ENCODE assay signal across 26 cellular contexts in genomic region chr10:36533316-36533715, GRCh38.
"Had no signal": no experiment of that assay in that cellular context is flagged by ENCODE, and none has a peak within 500 bp of the region (broad histone marks: within the 10 kb centered on the region; RNA-seq: fewer than 3 reads in every experiment).

No MANE protein-coding gene starts in this region.

- H3K27me3 Mint-ChIP-seq: dendritic cell treated with granulocyte-macrophage colony-stimulating factor and Interleukin-4, amounts not matched to agents 40 ng/mL and 50 ng/mL, for 4 days; naive thymus-derived CD8-positive, alpha-beta T cell had no signal

- ATAC-seq: foreskin keratinocyte; gastroesophageal sphincter; heart right ventricle; left cardiac atrium; left lung; naive thymus-derived CD8-positive, alpha-beta T cell; pancreas; right lobe of liver had no signal

- H3K36me3 ChIP-seq: colonic mucosa, esophagus muscularis mucosa, gastroesophageal sphincter, heart right ventricle, left lung, pancreas, right lobe of liver, stomach, thyroid gland, vagina had no signal

- H3K4me1 Mint-ChIP-seq: endodermal cell, nephron progenitor cell had no signal

- H3K27me3 ChIP-seq: colonic mucosa, esophagus muscularis mucosa, foreskin keratinocyte, gastroesophageal sphincter, heart right ventricle, left lung, pancreas, right lobe of liver, stomach, thyroid gland, vagina had no signal

- H3K4me1 ChIP-seq: colonic mucosa, esophagus muscularis mucosa, gastroesophageal sphincter, heart right ventricle, left lung, pancreas, right lobe of liver, stomach, thyroid gland, vagina had no signal

- H3K27ac Mint-ChIP-seq: dendritic cell treated with granulocyte-macrophage colony-stimulating factor and Interleukin-4, amounts not matched to agents 40 ng/mL and 50 ng/mL, for 4 days; endodermal cell; naive thymus-derived CD8-positive, alpha-beta T cell; nephron progenitor cell had no signal

- H3K27ac ChIP-seq: colonic mucosa, esophagus muscularis mucosa, foreskin keratinocyte, gastroesophageal sphincter, heart right ventricle, left lung, pancreas, right lobe of liver, stomach, thyroid gland, vagina had no signal

- H3K9me3 ChIP-seq: colonic mucosa, pancreas, right lobe of liver, thyroid gland, vagina had no signal

- DNase-seq: colonic mucosa; effector CD8-positive, alpha-beta T cell; endodermal cell; foreskin keratinocyte; heart right ventricle; hippocampal formation; left cardiac atrium; left lung; mesendoderm; naive thymus-derived CD8-positive, alpha-beta T cell; nephron progenitor cell; nucleus accumbens; pancreas; right lobe of liver; small intestine; stimulated activated CD4-positive, alpha-beta T cell treated with anti-CD3 and anti-CD28 coated beads, Interleukin-15, amount 100 ng/mL, for 24 hours; stimulated activated CD4-positive, alpha-beta T cell treated with anti-CD3 and anti-CD28 coated beads, Interleukin-4, amount 100 ng/mL, for 1 hour; stimulated activated CD8-positive, alpha-beta memory T cell treated with anti-CD3 and anti-CD28 coated beads, Interleukin-4, amount 100 ng/mL, for 48 hours; stimulated activated naive CD4-positive, alpha-beta T cell treated with Interleukin-2 at 50 U/mL for 16 hours; stomach; thyroid gland; trophoblast cell had no signal

- H3K36me3 Mint-ChIP-seq: naive thymus-derived CD8-positive, alpha-beta T cell had no signal

- H3K4me3 Mint-ChIP-seq: dendritic cell treated with granulocyte-macrophage colony-stimulating factor and Interleukin-4, amounts not matched to agents 40 ng/mL and 50 ng/mL, for 4 days; endodermal cell; naive thymus-derived CD8-positive, alpha-beta T cell; nephron progenitor cell had no signal

- H3K4me3 ChIP-seq: colonic mucosa, esophagus muscularis mucosa, gastroesophageal sphincter, heart right ventricle, left lung, pancreas, right lobe of liver, stomach, thyroid gland, vagina had no signal
